In genomic region chr14:93076755-93077154, GRCh38 we compare ENCODE assay signal across 25 cellular contexts. TPM values are rescaled to one million over a fixed set of nuclear protein-coding genes. Genes with fewer than 3 reads are reported as not detected.
A peak's percentile ranks its signal among the peaks of the same experiment; 100 is the strongest.
DNase-seq lines count a peak whose midpoint lies in the region; ATAC-seq lines count a peak whose summit lies in the region.
"Had no signal": no experiment of that assay in that cellular context is flagged by ENCODE, and none has a peak within 500 bp of the region (broad histone marks: within the 10 kb centered on the region; RNA-seq: fewer than 3 reads in every experiment).

No MANE protein-coding gene starts in this region.

- H3K36me3 Mint-ChIP-seq in activated naive CD4-positive, alpha-beta T cell treated with anti-CD3 and anti-CD28 coated beads, Interleukin-2, amount 50 U/mL, for 72 hours: no peaks in the 10 kb centered on the region
- no peaks in the 10 kb centered on the region for H3K36me3 Mint-ChIP-seq in activated naive CD4-positive, alpha-beta T cell treated with anti-CD3 and anti-CD28 coated beads for 36 hours (ENCODE audit: low read depth)
- peaks cover 3% of the 10 kb centered on the region for H3K36me3 Mint-ChIP-seq in activated T-helper 2 cell treated with anti-CD3 and anti-CD28 coated beads, Interferon-gamma antibody, Interleukin-2, Interleukin-4, amounts not matched to agents 10 μg/mL and 5 μg/mL and 100 μg/mL, durations not matched to agents 14 hours and 24 hours and 36 hours (ENCODE audit: low read depth)
- peaks cover 14 to 24% of the 10 kb centered on the region in 2 donors for H3K36me3 Mint-ChIP-seq in stimulated activated naive B cell treated with anti-CD40 and anti-IgM and Interleukin-4, amounts not matched to agents 10 μg/mL and 1 μg/mL and 100 μg/mL, for 72 hours
- H3K36me3 Mint-ChIP-seq: mesothelial cell of epicardium, neural progenitor cell had no signal

- no peak for DNase-seq in activated naive CD4-positive, alpha-beta T cell treated with anti-CD3 and anti-CD28 coated beads, Interleukin-2, amount 50 U/mL, for 72 hours (ENCODE audit: low spot score in 2 of 2)
- no peak for DNase-seq in activated naive CD4-positive, alpha-beta T cell treated with anti-CD3 and anti-CD28 coated beads for 36 hours
- no peak for DNase-seq in activated T-helper 2 cell treated with anti-CD3 and anti-CD28 coated beads, Interferon-gamma antibody, Interleukin-2, Interleukin-4, amounts not matched to agents 10 μg/mL and 5 μg/mL and 100 μg/mL, durations not matched to agents 14 hours and 24 hours and 36 hours (ENCODE audit: low spot score)
- DNase-seq in myocyte (ENCODE audit: low read depth) (peak; percentile 33), left colon (no peak), H4 (ENCODE audit: low spot score) (no peak)
- no peak for DNase-seq in stimulated activated naive B cell treated with anti-CD40 and anti-IgM and Interleukin-4, amounts not matched to agents 10 μg/mL and 1 μg/mL and 100 μg/mL, for 72 hours
- DNase-seq: activated CD8-positive, alpha-beta memory T cell treated with anti-CD3 and anti-CD28 coated beads, Interleukin-2, amount 50 U/mL, for 4 hours; activated effector memory CD4-positive, alpha-beta T cell treated with Interleukin-2 at 50 U/mL for 16 hours; adrenal gland; AML-193; Caco-2; foreskin melanocyte; GOT3; hippocampal formation; left ventricle myocardium inferior; NCI-H1092; NCI-H1930; NCI-H526 treated with DMSO at 0.1 percent for 48 hours; RPMI8226; stimulated activated CD8-positive, alpha-beta memory T cell treated with anti-CD3 and anti-CD28 coated beads, Interleukin-4, amount 100 ng/mL, for 48 hours; T-helper 9 cell had no signal

- peak overlapping the region; percentile 13 to 33 for H3K27ac Mint-ChIP-seq in activated naive CD4-positive, alpha-beta T cell treated with anti-CD3 and anti-CD28 coated beads, Interleukin-2, amount 50 U/mL, for 72 hours
- no peak overlapping the region for H3K27ac Mint-ChIP-seq in activated naive CD4-positive, alpha-beta T cell treated with anti-CD3 and anti-CD28 coated beads for 36 hours
- peak overlapping the region; percentile 30 for H3K27ac Mint-ChIP-seq in activated T-helper 2 cell treated with anti-CD3 and anti-CD28 coated beads, Interferon-gamma antibody, Interleukin-2, Interleukin-4, amounts not matched to agents 10 μg/mL and 5 μg/mL and 100 μg/mL, durations not matched to agents 14 hours and 24 hours and 36 hours
- peak overlapping the region; percentile 48 for H3K27ac Mint-ChIP-seq in stimulated activated naive B cell treated with anti-CD40 and anti-IgM and Interleukin-4, amounts not matched to agents 10 μg/mL and 1 μg/mL and 100 μg/mL, for 72 hours
- H3K27ac Mint-ChIP-seq: mesothelial cell of epicardium had no signal

- no peak overlapping the region for H3K4me3 Mint-ChIP-seq in activated naive CD4-positive, alpha-beta T cell treated with anti-CD3 and anti-CD28 coated beads for 36 hours
- no peak overlapping the region for H3K4me3 Mint-ChIP-seq in activated T-helper 2 cell treated with anti-CD3 and anti-CD28 coated beads, Interferon-gamma antibody, Interleukin-2, Interleukin-4, amounts not matched to agents 10 μg/mL and 5 μg/mL and 100 μg/mL, durations not matched to agents 14 hours and 24 hours and 36 hours (ENCODE audit: low read depth)
- no peak overlapping the region for H3K4me3 Mint-ChIP-seq in stimulated activated naive B cell treated with anti-CD40 and anti-IgM and Interleukin-4, amounts not matched to agents 10 μg/mL and 1 μg/mL and 100 μg/mL, for 72 hours
- H3K4me3 Mint-ChIP-seq: mesothelial cell of epicardium, neural progenitor cell had no signal

- no peaks in the 10 kb centered on the region for H3K27me3 Mint-ChIP-seq in activated naive CD4-positive, alpha-beta T cell treated with anti-CD3 and anti-CD28 coated beads for 36 hours (ENCODE audit: low read depth)
- no peaks in the 10 kb centered on the region for H3K27me3 Mint-ChIP-seq in activated T-helper 2 cell treated with anti-CD3 and anti-CD28 coated beads, Interferon-gamma antibody, Interleukin-2, Interleukin-4, amounts not matched to agents 10 μg/mL and 5 μg/mL and 100 μg/mL, durations not matched to agents 14 hours and 24 hours and 36 hours (ENCODE audit: low read depth)
- no peaks in the 10 kb centered on the region for H3K27me3 Mint-ChIP-seq in stimulated activated naive B cell treated with anti-CD40 and anti-IgM and Interleukin-4, amounts not matched to agents 10 μg/mL and 1 μg/mL and 100 μg/mL, for 72 hours

- intact Hi-C loops in activated naive CD4-positive, alpha-beta T cell treated with anti-CD3 and anti-CD28 coated beads for 36 hours (cut with micrococcal nuclease): no loop called here
- intact Hi-C loops in activated T-helper 2 cell treated with anti-CD3 and anti-CD28 coated beads, Interferon-gamma antibody, Interleukin-2, Interleukin-4, amounts not matched to agents 10 μg/mL and 5 μg/mL and 100 μg/mL, durations not matched to agents 14 hours and 24 hours and 36 hours (cut with micrococcal nuclease): no loop called here
- intact Hi-C loops in left colon (cut with DNase I, micrococcal nuclease): no loop called here

- no peaks in the 10 kb centered on the region for H3K9me3 Mint-ChIP-seq in activated naive CD4-positive, alpha-beta T cell treated with anti-CD3 and anti-CD28 coated beads, Interleukin-2, amount 50 U/mL, for 72 hours
- no peaks in the 10 kb centered on the region for H3K9me3 Mint-ChIP-seq in activated naive CD4-positive, alpha-beta T cell treated with anti-CD3 and anti-CD28 coated beads for 36 hours
- no peaks in the 10 kb centered on the region for H3K9me3 Mint-ChIP-seq in activated T-helper 2 cell treated with anti-CD3 and anti-CD28 coated beads, Interferon-gamma antibody, Interleukin-2, Interleukin-4, amounts not matched to agents 10 μg/mL and 5 μg/mL and 100 μg/mL, durations not matched to agents 14 hours and 24 hours and 36 hours
- no peaks in the 10 kb centered on the region for H3K9me3 Mint-ChIP-seq in stimulated activated naive B cell treated with anti-CD40 and anti-IgM and Interleukin-4, amounts not matched to agents 10 μg/mL and 1 μg/mL and 100 μg/mL, for 72 hours
- H3K9me3 Mint-ChIP-seq: mesothelial cell of epicardium, neural progenitor cell had no signal

- ATAC-seq in activated naive CD4-positive, alpha-beta T cell treated with anti-CD3 and anti-CD28 coated beads, Interleukin-2, amount 50 U/mL, for 72 hours: no peak
- no peak for ATAC-seq in stimulated activated naive B cell treated with anti-CD40 and anti-IgM and Interleukin-4, amounts not matched to agents 10 μg/mL and 1 μg/mL and 100 μg/mL, for 72 hours (replicated peaks)
- no peak for ATAC-seq in left colon
- ATAC-seq in HG03439 (IDR thresholded peaks at IDR 0.05; ENCODE audit: unreplicated experiment): no peak

- CTCF ChIA-PET in activated naive CD4-positive, alpha-beta T cell treated with anti-CD3 and anti-CD28 coated beads for 36 hours (lab: Charles Lee): no interaction called here

- peaks cover 18% of the 10 kb centered on the region for H3K4me1 Mint-ChIP-seq in activated naive CD4-positive, alpha-beta T cell treated with anti-CD3 and anti-CD28 coated beads for 36 hours (ENCODE audit: low read depth)
- H3K4me1 Mint-ChIP-seq in activated T-helper 2 cell treated with anti-CD3 and anti-CD28 coated beads, Interferon-gamma antibody, Interleukin-2, Interleukin-4, amounts not matched to agents 10 μg/mL and 5 μg/mL and 100 μg/mL, durations not matched to agents 14 hours and 24 hours and 36 hours (ENCODE audit: low read depth): peaks cover 31% of the 10 kb centered on the region
- H3K4me1 Mint-ChIP-seq in stimulated activated naive B cell treated with anti-CD40 and anti-IgM and Interleukin-4, amounts not matched to agents 10 μg/mL and 1 μg/mL and 100 μg/mL, for 72 hours: peaks cover 54 to 69% of the 10 kb centered on the region in 2 donors

RNA-seq across cellular contexts. Expression of gene ITPK1, which starts 39.0 kb away (rescaled TPM):
- total RNA-seq in activated naive CD4-positive, alpha-beta T cell treated with anti-CD3 and anti-CD28 coated beads, Interleukin-2, amount 50 U/mL, for 72 hours: 10 to 100 TPM; 15.2 to 33.2 TPM
- total RNA-seq in activated naive CD4-positive, alpha-beta T cell treated with anti-CD3 and anti-CD28 coated beads for 36 hours: 10 to 100 TPM; 12.2 to 18.9 TPM
- total RNA-seq in activated T-helper 2 cell treated with anti-CD3 and anti-CD28 coated beads, Interferon-gamma antibody, Interleukin-2, Interleukin-4, amounts not matched to agents 10 μg/mL and 5 μg/mL and 100 μg/mL, durations not matched to agents 14 hours and 24 hours and 36 hours: 66.9 and 70.8 TPM in 2 replicates
- total RNA-seq in myocyte: 19.1 and 23.0 TPM in 2 replicates
- polyA plus RNA-seq in myocyte (2012): 63.2 TPM
- total RNA-seq in left colon: 100 to 1,000 TPM; 138 to 142 TPM
- total RNA-seq in H4 (2014; rRNA removed; shearing (Covaris generic)): 18.8 and 24.0 TPM in 2 replicates
